1 cellular context compared by ENCODE assay signal in genomic region chr12:45215419-45216296, GRCh38.
TF ChIP-seq lines count a peak whose summit lies in the region.

ANO6 (plus strand) TSS chr12:45216095; CDS start chr12:45216322, 227 bp downstream.

TF ChIP-seq in HepG2, 621 proteins besides CTCF, POLR2A, EP300 and RAD21 (continued from another document and continues in another):
- TF ChIP-seq HNF1A (IDR thresholded peaks at IDR 0.05; ENCODE audit: low read depth) (no peak), HNF1A (CRISPR knock-in tag; IDR thresholded peaks at IDR 0.05; ENCODE audit: borderline replicate concordance) (no peak), ZNF768 (CRISPR knock-in tag; IDR thresholded peaks at IDR 0.05) (peak; percentile 43), SIN3A (IDR thresholded peaks at IDR 0.05; ENCODE audit: borderline replicate concordance, low read depth, low read length) (peak; percentile 70; the same call in 1 of the 2 replicates), MAFF (IDR thresholded peaks at IDR 0.05; ENCODE audit: low read depth, low read length) (peak; percentile 56), HNRNPK (IDR thresholded peaks at IDR 0.05; ENCODE audit: low read depth, low read length, poor library complexity, severe bottlenecking) (no peak), BCL6 (CRISPR knock-in tag; IDR thresholded peaks at IDR 0.05) (peak; percentile 8; the same call in 1 of the 2 replicates), MBNL3 (CRISPR knock-in tag; conservative IDR thresholded peaks at IDR 0.05) (no peak), ATF5 (CRISPR knock-in tag; IDR thresholded peaks at IDR 0.05; ENCODE audit: low read depth) (no peak), HOXA5 (CRISPR knock-in tag; IDR thresholded peaks at IDR 0.05) (0 out of 2 replicates have a peak, but pooled peaks have one; percentile 29), SRF (IDR thresholded peaks at IDR 0.05; ENCODE audit: low read depth, low read length) (no peak), THAP9 (CRISPR knock-in tag; IDR thresholded peaks at IDR 0.05; ENCODE audit: borderline replicate concordance) (peak; percentile 71), ZFAT (CRISPR knock-in tag; conservative IDR thresholded peaks at IDR 0.05) (no peak), ZNF737 (CRISPR knock-in tag; IDR thresholded peaks at IDR 0.05; ENCODE audit: borderline replicate concordance) (no peak), CENPBD1 (CRISPR knock-in tag; IDR thresholded peaks at IDR 0.05; ENCODE audit: borderline replicate concordance, low read depth) (no peak), SRSF1 (optimal IDR thresholded peaks at IDR 0.05; ENCODE audit: low read depth, low read length) (no peak), PAX8 (CRISPR knock-in tag; IDR thresholded peaks at IDR 0.05; ENCODE audit: borderline replicate concordance) (no peak), PHF20 (CRISPR knock-in tag; IDR thresholded peaks at IDR 0.05) (no peak), MNT (IDR thresholded peaks at IDR 0.05) (peak; percentile 33; the same call in 1 of the 2 replicates), MEIS2 (CRISPR knock-in tag; IDR thresholded peaks at IDR 0.05) (no peak; the same call in 1 of the 2 replicates), PCBP1 (IDR thresholded peaks at IDR 0.05; ENCODE audit: borderline replicate concordance, low read depth, low read length) (no peak), FOSL2 (CRISPR knock-in tag; IDR thresholded peaks at IDR 0.05) (peak; percentile 44; the same call in 1 of the 2 replicates), PPARG (CRISPR knock-in tag; conservative IDR thresholded peaks at IDR 0.05) (no peak), KLF9 (CRISPR knock-in tag; IDR thresholded peaks at IDR 0.05; ENCODE audit: low read depth) (no peak), TBP (CRISPR knock-in tag; IDR thresholded peaks at IDR 0.05) (no peak), TCF7 (IDR thresholded peaks at IDR 0.05; ENCODE audit: low read depth) (no peak), PAXIP1 (CRISPR knock-in tag; conservative IDR thresholded peaks at IDR 0.05) (peak; percentile 56), MEIS1 (CRISPR knock-in tag; IDR thresholded peaks at IDR 0.05; ENCODE audit: borderline replicate concordance) (no peak), E2F1 (CRISPR knock-in tag; IDR thresholded peaks at IDR 0.05) (peak; percentile 80), SIX4 (CRISPR knock-in tag; IDR thresholded peaks at IDR 0.05) (no peak), ZNF354B (CRISPR knock-in tag; IDR thresholded peaks at IDR 0.05) (no peak), MYPOP (CRISPR knock-in tag; IDR thresholded peaks at IDR 0.05) (peak; percentile 72; the same call in 1 of the 2 replicates), ZNF501 (CRISPR knock-in tag; IDR thresholded peaks at IDR 0.05) (peak; percentile 75), ZNF740 (CRISPR knock-in tag; IDR thresholded peaks at IDR 0.05) (no peak), ZNF770 (CRISPR knock-in tag; IDR thresholded peaks at IDR 0.05) (no peak; the same call in none of the 2 replicates), SATB2 (CRISPR knock-in tag; IDR thresholded peaks at IDR 0.05) (no peak), ZNF510 (CRISPR knock-in tag; IDR thresholded peaks at IDR 0.05; ENCODE audit: low read depth) (no peak), MAF1 (CRISPR knock-in tag; IDR thresholded peaks at IDR 0.05; ENCODE audit: borderline replicate concordance) (no peak)
